Comparison of ENCODE assay signal across 2 cellular contexts in genomic region chr3:42665050-42665878, GRCh38.
TF ChIP-seq lines count a peak whose summit lies in the region.

No MANE protein-coding gene starts in this region.

TF ChIP-seq in SK-N-SH, 30 proteins besides CTCF, POLR2A, EP300 and RAD21 (continued from another document):
- TF ChIP-seq, protein P1, sequence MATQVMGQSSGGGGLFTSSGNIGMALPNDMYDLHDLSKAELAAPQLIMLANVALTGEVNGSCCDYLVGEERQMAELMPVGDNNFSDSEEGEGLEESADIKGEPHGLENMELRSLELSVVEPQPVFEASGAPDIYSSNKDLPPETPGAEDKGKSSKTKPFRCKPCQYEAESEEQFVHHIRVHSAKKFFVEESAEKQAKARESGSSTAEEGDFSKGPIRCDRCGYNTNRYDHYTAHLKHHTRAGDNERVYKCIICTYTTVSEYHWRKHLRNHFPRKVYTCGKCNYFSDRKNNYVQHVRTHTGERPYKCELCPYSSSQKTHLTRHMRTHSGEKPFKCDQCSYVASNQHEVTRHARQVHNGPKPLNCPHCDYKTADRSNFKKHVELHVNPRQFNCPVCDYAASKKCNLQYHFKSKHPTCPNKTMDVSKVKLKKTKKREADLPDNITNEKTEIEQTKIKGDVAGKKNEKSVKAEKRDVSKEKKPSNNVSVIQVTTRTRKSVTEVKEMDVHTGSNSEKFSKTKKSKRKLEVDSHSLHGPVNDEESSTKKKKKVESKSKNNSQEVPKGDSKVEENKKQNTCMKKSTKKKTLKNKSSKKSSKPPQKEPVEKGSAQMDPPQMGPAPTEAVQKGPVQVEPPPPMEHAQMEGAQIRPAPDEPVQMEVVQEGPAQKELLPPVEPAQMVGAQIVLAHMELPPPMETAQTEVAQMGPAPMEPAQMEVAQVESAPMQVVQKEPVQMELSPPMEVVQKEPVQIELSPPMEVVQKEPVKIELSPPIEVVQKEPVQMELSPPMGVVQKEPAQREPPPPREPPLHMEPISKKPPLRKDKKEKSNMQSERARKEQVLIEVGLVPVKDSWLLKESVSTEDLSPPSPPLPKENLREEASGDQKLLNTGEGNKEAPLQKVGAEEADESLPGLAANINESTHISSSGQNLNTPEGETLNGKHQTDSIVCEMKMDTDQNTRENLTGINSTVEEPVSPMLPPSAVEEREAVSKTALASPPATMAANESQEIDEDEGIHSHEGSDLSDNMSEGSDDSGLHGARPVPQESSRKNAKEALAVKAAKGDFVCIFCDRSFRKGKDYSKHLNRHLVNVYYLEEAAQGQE (IDR thresholded peaks at IDR 0.05; ENCODE audit: low read depth, low read length): no peak
- TF ChIP-seq TCF12 (IDR thresholded peaks at IDR 0.05) (no peak), NRF1 (IDR thresholded peaks at IDR 0.05; ENCODE audit: low read depth, low read length) (no peak), NFIC (IDR thresholded peaks at IDR 0.05; ENCODE audit: borderline replicate concordance) (no peak), MEF2A (IDR thresholded peaks at IDR 0.05; ENCODE audit: borderline replicate concordance, low read depth) (no peak), FOXM1 (IDR thresholded peaks at IDR 0.05; ENCODE audit: low read depth) (no peak), FOSL2 (IDR thresholded peaks at IDR 0.05; ENCODE audit: borderline replicate concordance, low read depth) (no peak), RCOR1 (IDR thresholded peaks at IDR 0.05; ENCODE audit: low read length) (no peak), RFX5 (IDR thresholded peaks at IDR 0.05; ENCODE audit: low read length) (no peak), SIN3A (IDR thresholded peaks at IDR 0.05; ENCODE audit: borderline replicate concordance, low read depth, low read length) (no peak), JUND (IDR thresholded peaks at IDR 0.05) (no peak), SMC3 (IDR thresholded peaks at IDR 0.05; ENCODE audit: low read depth, low read length) (no peak), POLR2AphosphoS5 (IDR thresholded peaks at IDR 0.05; ENCODE audit: low read depth, low read length) (no peak)
- TF ChIP-seq, protein P2, sequence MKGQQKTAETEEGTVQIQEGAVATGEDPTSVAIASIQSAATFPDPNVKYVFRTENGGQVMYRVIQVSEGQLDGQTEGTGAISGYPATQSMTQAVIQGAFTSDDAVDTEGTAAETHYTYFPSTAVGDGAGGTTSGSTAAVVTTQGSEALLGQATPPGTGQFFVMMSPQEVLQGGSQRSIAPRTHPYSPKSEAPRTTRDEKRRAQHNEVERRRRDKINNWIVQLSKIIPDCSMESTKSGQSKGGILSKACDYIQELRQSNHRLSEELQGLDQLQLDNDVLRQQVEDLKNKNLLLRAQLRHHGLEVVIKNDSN (IDR thresholded peaks at IDR 0.05; ENCODE audit: borderline replicate concordance, low read depth): no peak

TF ChIP-seq in SK-N-SH treated with all-trans-retinoic acid at 6 μM for 48 hours, 23 proteins besides CTCF, POLR2A, EP300 and RAD21 (continued from another document):
- TF ChIP-seq TSHZ2 (CRISPR knock-in tag; IDR thresholded peaks at IDR 0.05): no peak
- TF ChIP-seq, protein P3, sequence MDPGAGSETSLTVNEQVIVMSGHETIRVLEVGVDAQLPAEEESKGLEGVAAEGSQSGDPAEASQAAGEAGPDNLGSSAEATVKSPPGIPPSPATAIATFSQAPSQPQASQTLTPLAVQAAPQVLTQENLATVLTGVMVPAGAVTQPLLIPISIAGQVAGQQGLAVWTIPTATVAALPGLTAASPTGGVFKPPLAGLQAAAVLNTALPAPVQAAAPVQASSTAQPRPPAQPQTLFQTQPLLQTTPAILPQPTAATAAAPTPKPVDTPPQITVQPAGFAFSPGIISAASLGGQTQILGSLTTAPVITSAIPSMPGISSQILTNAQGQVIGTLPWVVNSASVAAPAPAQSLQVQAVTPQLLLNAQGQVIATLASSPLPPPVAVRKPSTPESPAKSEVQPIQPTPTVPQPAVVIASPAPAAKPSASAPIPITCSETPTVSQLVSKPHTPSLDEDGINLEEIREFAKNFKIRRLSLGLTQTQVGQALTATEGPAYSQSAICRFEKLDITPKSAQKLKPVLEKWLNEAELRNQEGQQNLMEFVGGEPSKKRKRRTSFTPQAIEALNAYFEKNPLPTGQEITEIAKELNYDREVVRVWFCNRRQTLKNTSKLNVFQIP (CRISPR knock-in tag; IDR thresholded peaks at IDR 0.05; ENCODE audit: borderline replicate concordance, low read depth): no peak
- no peak for TF ChIP-seq ARNTL (CRISPR knock-in tag; IDR thresholded peaks at IDR 0.05; ENCODE audit: borderline replicate concordance, low read depth)
- TF ChIP-seq ZFP3 (CRISPR knock-in tag; IDR thresholded peaks at IDR 0.05): no peak
- TF ChIP-seq ZNF70 (CRISPR knock-in tag; IDR thresholded peaks at IDR 0.05): no peak
- TF ChIP-seq PPARA (CRISPR knock-in tag; IDR thresholded peaks at IDR 0.05; ENCODE audit: borderline replicate concordance): no peak
- TF ChIP-seq PATZ1 (CRISPR knock-in tag; IDR thresholded peaks at IDR 0.05; ENCODE audit: borderline replicate concordance): no peak
- TF ChIP-seq, protein P4, sequence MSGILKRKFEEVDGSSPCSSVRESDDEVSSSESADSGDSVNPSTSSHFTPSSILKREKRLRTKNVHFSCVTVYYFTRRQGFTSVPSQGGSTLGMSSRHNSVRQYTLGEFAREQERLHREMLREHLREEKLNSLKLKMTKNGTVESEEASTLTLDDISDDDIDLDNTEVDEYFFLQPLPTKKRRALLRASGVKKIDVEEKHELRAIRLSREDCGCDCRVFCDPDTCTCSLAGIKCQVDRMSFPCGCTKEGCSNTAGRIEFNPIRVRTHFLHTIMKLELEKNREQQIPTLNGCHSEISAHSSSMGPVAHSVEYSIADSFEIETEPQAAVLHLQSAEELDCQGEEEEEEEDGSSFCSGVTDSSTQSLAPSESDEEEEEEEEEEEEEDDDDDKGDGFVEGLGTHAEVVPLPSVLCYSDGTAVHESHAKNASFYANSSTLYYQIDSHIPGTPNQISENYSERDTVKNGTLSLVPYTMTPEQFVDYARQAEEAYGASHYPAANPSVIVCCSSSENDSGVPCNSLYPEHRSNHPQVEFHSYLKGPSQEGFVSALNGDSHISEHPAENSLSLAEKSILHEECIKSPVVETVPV (CRISPR knock-in tag; IDR thresholded peaks at IDR 0.05): no peak
- TF ChIP-seq ZNF565 (CRISPR knock-in tag; conservative IDR thresholded peaks at IDR 0.05; ENCODE audit: low read depth): no peak
- TF ChIP-seq GLIS3 (CRISPR knock-in tag; IDR thresholded peaks at IDR 0.05): no peak
- TF ChIP-seq OSR1 (CRISPR knock-in tag; IDR thresholded peaks at IDR 0.05): no peak
